13 cellular contexts compared by ENCODE assay signal in the genomic region with DNA sequence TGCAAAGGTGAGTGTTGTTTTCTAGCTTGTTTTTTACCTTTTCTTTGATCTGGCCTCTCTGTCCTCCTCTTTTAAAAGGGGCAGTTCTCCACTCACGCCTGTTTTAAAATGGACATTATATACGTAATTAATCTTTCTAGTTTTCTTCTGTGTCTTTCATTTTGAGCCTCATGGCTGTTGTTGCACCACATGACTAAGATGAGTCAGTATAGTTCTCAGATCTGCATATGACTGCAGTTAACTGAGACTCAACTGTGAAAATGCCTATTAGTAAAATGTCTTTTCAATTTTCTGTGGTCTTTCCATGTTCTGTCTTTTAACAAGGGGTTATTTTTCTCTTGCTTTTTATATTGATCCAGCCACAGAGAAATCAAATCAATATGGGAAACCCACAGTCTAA.
A peak's percentile ranks its signal among the peaks of the same experiment; 100 is the strongest.
DNase-seq lines count a peak whose midpoint lies in the region; ATAC-seq, FAIRE-seq and TF ChIP-seq lines count a peak whose summit lies in the region.
"Had no signal": no experiment of that assay in that cellular context is flagged by ENCODE, and none has a peak within 500 bp of the region (broad histone marks: within the 10 kb centered on the region; RNA-seq: fewer than 3 reads in every experiment).

No MANE protein-coding gene starts in this region.

- 91 to 93% methylated on average over 2 of the region's 2 CpGs for WGBS in pancreas, 2 donors
- WGBS in prostate gland = 86% methylated on average over 2 of the region's 2 CpGs

- no peaks in the 10 kb centered on the region for H3K27me3 ChIP-seq in pancreas
- no peaks in the 10 kb centered on the region for H3K27me3 ChIP-seq in prostate gland (replicated peaks; ENCODE audit: insufficient read depth)

- no peak for TF ChIP-seq CTCF in GM10248 (IDR thresholded peaks at IDR 0.05; ENCODE audit: control extremely low read depth, extremely low read depth, low read depth, missing control alignments)
- no peak for TF ChIP-seq CTCF in activated B cell treated with CpG ODN at 0.5 μM for 24 hours (IDR thresholded peaks at IDR 0.05)
- TF ChIP-seq CTCF in nephron progenitor cell (IDR thresholded peaks at IDR 0.05) = no peak
- TF ChIP-seq CTCF in pancreas (IDR thresholded peaks at IDR 0.05) = no peak
- TF ChIP-seq CTCF in prostate gland (IDR thresholded peaks at IDR 0.05) = no peak

- peak overlapping the region; percentile 73 for H3K27ac Mint-ChIP-seq in activated B cell treated with CpG ODN at 0.5 μM for 24 hours
- H3K27ac Mint-ChIP-seq in nephron progenitor cell = no peak overlapping the region
- H3K27ac Mint-ChIP-seq: activated naive CD8-positive, alpha-beta T cell treated with anti-CD3 and anti-CD28 coated beads for 36 hours had no signal

- H3K4me1 ChIP-seq in pancreas (no peaks in the 10 kb centered on the region), prostate gland (replicated peaks) (no peaks in the 10 kb centered on the region)

- POLR2A ChIA-PET in GM10248 (lab: Yijun Ruan, JAX) = no interaction called here
- POLR2A ChIA-PET in activated B cell treated with CpG ODN at 0.5 μM for 24 hours (lab: Charles Lee) = no interaction called here

- H3K36me3 Mint-ChIP-seq in activated B cell treated with CpG ODN at 0.5 μM for 24 hours (ENCODE audit: low read depth) (peaks cover 8% of the 10 kb centered on the region), nephron progenitor cell (ENCODE audit: low read depth) (no peaks in the 10 kb centered on the region)
- H3K36me3 Mint-ChIP-seq: activated naive CD8-positive, alpha-beta T cell treated with anti-CD3 and anti-CD28 coated beads for 36 hours had no signal

- intact Hi-C loops in activated B cell treated with CpG ODN at 0.5 μM for 24 hours (cut with micrococcal nuclease) = loop anchor here (2.0 to 5.0 kb wide), 3 partner anchors 21 to 185 kb away; no protein-coding TSS in a partner anchor
- intact Hi-C loops in pancreas (cut with DNase I) = no loop called here
- intact Hi-C loops in prostate gland (cut with DNase I) = no loop called here

- H3K4me3 ChIP-seq in pancreas (no peak overlapping the region), prostate gland (no peak overlapping the region)

- TF ChIP-seq POLR2A in prostate gland (IDR thresholded peaks at IDR 0.05) = no peak

- H3K4me3 Mint-ChIP-seq in activated B cell treated with CpG ODN at 0.5 μM for 24 hours (peak overlapping the region; percentile 8), nephron progenitor cell (no peak overlapping the region)
- H3K4me3 Mint-ChIP-seq: activated naive CD8-positive, alpha-beta T cell treated with anti-CD3 and anti-CD28 coated beads for 36 hours had no signal

- ATAC-seq in GM19463 (IDR thresholded peaks at IDR 0.05; ENCODE audit: unreplicated experiment) (peak; percentile 93), HG02981 (IDR thresholded peaks at IDR 0.05; ENCODE audit: unreplicated experiment) (peak; percentile 83), activated B cell treated with CpG ODN at 0.5 μM for 24 hours (ENCODE audit: low read depth) (peak; percentile 64), pancreas (no peak)

- DNase-seq in GM10248 (ENCODE audit: extremely low spot score) = peak; percentile 29
- no peak for DNase-seq in activated B cell treated with CpG ODN at 0.5 μM for 24 hours
- no peak for DNase-seq in NCI-H748 (lab: John Stamatoyannopoulos, UW; ENCODE audit: unreplicated experiment)
- DNase-seq in nephron progenitor cell = no peak
- no peak for DNase-seq in pancreas
- DNase-seq in prostate gland (ENCODE audit: low spot score) = no peak
- DNase-seq: activated CD4-positive, CD25-positive, alpha-beta regulatory T cell treated with anti-CD3 and anti-CD28 coated beads, Interleukin-2, amount 50 U/mL, for 72 hours; activated naive CD8-positive, alpha-beta T cell treated with anti-CD3 and anti-CD28 coated beads for 36 hours; kidney glomerular epithelial cell; NCI-H187 treated with DMSO at 0.1 percent for 48 hours had no signal

- no peaks in the 10 kb centered on the region for H3K36me3 ChIP-seq in pancreas
- no peaks in the 10 kb centered on the region for H3K36me3 ChIP-seq in prostate gland

- peaks cover 49% of the 10 kb centered on the region for H3K4me1 Mint-ChIP-seq in activated B cell treated with CpG ODN at 0.5 μM for 24 hours
- H3K4me1 Mint-ChIP-seq in nephron progenitor cell = no peaks in the 10 kb centered on the region
- H3K4me1 Mint-ChIP-seq: activated naive CD8-positive, alpha-beta T cell treated with anti-CD3 and anti-CD28 coated beads for 36 hours had no signal

- no peak for FAIRE-seq in pancreas (lab: Jason Lieb, UNC)

- CTCF ChIA-PET in GM10248 (lab: Yijun Ruan, JAX) = interaction anchor here (1.1 to 1.6 kb wide), 2 partner anchors 20 to 142 kb away, joined by 3 to 4 read pairs; no protein-coding TSS in a partner anchor
- CTCF ChIA-PET in activated B cell treated with CpG ODN at 0.5 μM for 24 hours (lab: Charles Lee) = no interaction called here

- no peaks in the 10 kb centered on the region for H3K9me3 ChIP-seq in pancreas
- no peaks in the 10 kb centered on the region for H3K9me3 ChIP-seq in prostate gland

- H3K27me3 Mint-ChIP-seq in activated B cell treated with CpG ODN at 0.5 μM for 24 hours (no peaks in the 10 kb centered on the region), nephron progenitor cell (ENCODE audit: low read depth, poor library complexity) (no peaks in the 10 kb centered on the region)
- H3K27me3 Mint-ChIP-seq: activated naive CD8-positive, alpha-beta T cell treated with anti-CD3 and anti-CD28 coated beads for 36 hours had no signal

- H3K27ac ChIP-seq in pancreas (no peak overlapping the region), prostate gland (no peak overlapping the region)
- H3K27ac ChIP-seq: RWPE1 had no signal

- H3K9me3 Mint-ChIP-seq in activated B cell treated with CpG ODN at 0.5 μM for 24 hours (no peaks in the 10 kb centered on the region), nephron progenitor cell (no peaks in the 10 kb centered on the region)

Comparison
In these comparisons a context has a peak if more than half of its experiments do, and no peak if none do; other contexts are left out.
1. ATAC-seq: peak in GM19463 (single experiment), HG02981 (single experiment) and activated B cell treated with CpG ODN at 0.5 μM for 24 hours (single experiment); none in pancreas (0 of 4).